14 cellular contexts compared by ENCODE assay signal in the genomic region with DNA sequence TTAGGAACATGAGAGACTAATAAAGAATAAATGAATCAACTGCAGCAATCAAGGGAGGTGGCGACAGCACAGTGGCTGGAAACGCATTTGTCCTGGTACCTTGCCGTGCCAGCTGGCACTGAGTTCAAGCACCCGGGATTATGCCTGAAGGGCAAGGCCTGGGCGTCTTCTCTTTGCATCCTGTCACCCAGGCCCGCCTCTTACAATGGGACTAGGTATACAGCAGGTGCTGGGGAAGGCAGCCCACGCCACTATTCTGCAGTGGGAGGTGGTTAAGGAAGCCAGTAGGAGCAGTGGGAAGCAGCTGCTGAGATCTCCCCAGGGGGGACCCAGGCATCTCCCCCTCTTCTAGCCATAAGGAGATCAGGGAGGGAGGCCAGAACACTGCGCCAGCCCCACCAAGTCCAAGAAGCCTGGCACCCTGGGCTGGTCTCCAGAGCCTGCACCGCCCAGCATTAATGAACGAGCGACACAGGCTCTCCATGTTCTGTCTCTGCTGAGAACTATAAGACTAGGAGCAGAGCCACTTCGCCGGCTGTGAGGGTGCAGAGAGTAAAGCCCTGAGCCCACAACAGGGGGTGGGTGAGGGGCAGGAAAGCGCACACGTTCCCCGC. TPM values are rescaled to one million over a fixed set of nuclear protein-coding genes. Genes with fewer than 3 reads are reported as not detected.
"Had no signal": no experiment of that assay in that cellular context is flagged by ENCODE, and none has a peak within 500 bp of the region (broad histone marks: within the 10 kb centered on the region; RNA-seq: fewer than 3 reads in every experiment).

No MANE protein-coding gene starts in this region.

- H3K4me3 ChIP-seq: esophagus squamous epithelium, pancreas, transverse colon had no signal

- ATAC-seq: activated CD8-positive, alpha-beta memory T cell treated with anti-CD3 and anti-CD28 coated beads, Interleukin-2, amount 10 ng/mL, durations not matched to agents 7 days and 5 days; activated T-cell treated with anti-CD3 and anti-CD28 coated beads, Interleukin-2, amount 50 U/mL, for 4 hours; natural killer cell treated with Interleukin-12 subunit alpha and Interleukin-12 subunit beta and Interleukin-15 and Interleukin-18, amount 100 ng/mL, for 72 hours; pancreas had no signal

- H3K4me1 ChIP-seq: pancreas, transverse colon had no signal

- H3K27me3 ChIP-seq: esophagus squamous epithelium, pancreas, transverse colon had no signal

- H3K27ac ChIP-seq: esophagus squamous epithelium, pancreas, transverse colon had no signal

- H3K9me3 Mint-ChIP-seq: activated T-cell treated with anti-CD3 and anti-CD28 coated beads, Interleukin-2, amount 50 U/mL, for 4 hours; natural killer cell treated with Interleukin-12 subunit alpha and Interleukin-12 subunit beta and Interleukin-15 and Interleukin-18, amount 100 ng/mL, for 72 hours had no signal

- H3K27ac Mint-ChIP-seq: activated CD8-positive, alpha-beta memory T cell treated with anti-CD3 and anti-CD28 coated beads, Interleukin-2, amount 10 ng/mL, durations not matched to agents 7 days and 5 days; activated naive CD8-positive, alpha-beta T cell; natural killer cell treated with Interleukin-12 subunit alpha and Interleukin-12 subunit beta and Interleukin-15 and Interleukin-18, amount 100 ng/mL, for 72 hours had no signal

- H3K36me3 ChIP-seq: pancreas, transverse colon had no signal

- H3K9me3 ChIP-seq: esophagus squamous epithelium, pancreas, transverse colon had no signal

- H3K4me3 Mint-ChIP-seq: activated CD8-positive, alpha-beta memory T cell treated with anti-CD3 and anti-CD28 coated beads, Interleukin-2, amount 10 ng/mL, durations not matched to agents 7 days and 5 days; activated naive CD8-positive, alpha-beta T cell; activated T-cell treated with anti-CD3 and anti-CD28 coated beads, Interleukin-2, amount 50 U/mL, for 4 hours; natural killer cell treated with Interleukin-12 subunit alpha and Interleukin-12 subunit beta and Interleukin-15 and Interleukin-18, amount 100 ng/mL, for 72 hours had no signal

- H3K36me3 Mint-ChIP-seq: activated CD8-positive, alpha-beta memory T cell treated with anti-CD3 and anti-CD28 coated beads, Interleukin-2, amount 10 ng/mL, durations not matched to agents 7 days and 5 days; natural killer cell treated with Interleukin-12 subunit alpha and Interleukin-12 subunit beta and Interleukin-15 and Interleukin-18, amount 100 ng/mL, for 72 hours had no signal

- DNase-seq: activated CD4-positive, alpha-beta T cell treated with anti-CD3 and anti-CD28 coated beads, Interleukin-2, amount 50 U/mL, for 48 hours; activated CD4-positive, CD25-positive, alpha-beta regulatory T cell treated with anti-CD3 and anti-CD28 coated beads, Interleukin-2, amount 50 U/mL, for 72 hours; activated CD8-positive, alpha-beta memory T cell treated with anti-CD3 and anti-CD28 coated beads, Interleukin-2, amount 10 ng/mL, durations not matched to agents 7 days and 5 days; activated gamma-delta T cell; activated T-cell treated with anti-CD3 and anti-CD28 coated beads, Interleukin-2, amount 50 U/mL, for 4 hours; esophagus squamous epithelium; foreskin fibroblast; mesenchymal stem cell; pancreas; small intestine; transverse colon had no signal

- H3K27me3 Mint-ChIP-seq: activated CD8-positive, alpha-beta memory T cell treated with anti-CD3 and anti-CD28 coated beads, Interleukin-2, amount 10 ng/mL, durations not matched to agents 7 days and 5 days; activated naive CD8-positive, alpha-beta T cell; natural killer cell treated with Interleukin-12 subunit alpha and Interleukin-12 subunit beta and Interleukin-15 and Interleukin-18, amount 100 ng/mL, for 72 hours had no signal

- FAIRE-seq: pancreas, small intestine had no signal

RNA-seq across cellular contexts. Expression of gene SLC16A8, which starts 41.9 kb away (rescaled TPM):
- total RNA-seq: activated CD8-positive, alpha-beta memory T cell treated with anti-CD3 and anti-CD28 coated beads, Interleukin-2, amount 10 ng/mL, durations not matched to agents 7 days and 5 days; activated T-cell treated with anti-CD3 and anti-CD28 coated beads, Interleukin-2, amount 50 U/mL, for 4 hours; esophagus squamous epithelium; T-helper 2 cell treated with Interferon-gamma antibody and Interleukin-4, amounts not matched to agents 100 ng/mL and 5 ng/mL, for 36 hours; transverse colon had no signal
